Comparison of ENCODE assay signal across 20 cellular contexts in the genomic region with DNA sequence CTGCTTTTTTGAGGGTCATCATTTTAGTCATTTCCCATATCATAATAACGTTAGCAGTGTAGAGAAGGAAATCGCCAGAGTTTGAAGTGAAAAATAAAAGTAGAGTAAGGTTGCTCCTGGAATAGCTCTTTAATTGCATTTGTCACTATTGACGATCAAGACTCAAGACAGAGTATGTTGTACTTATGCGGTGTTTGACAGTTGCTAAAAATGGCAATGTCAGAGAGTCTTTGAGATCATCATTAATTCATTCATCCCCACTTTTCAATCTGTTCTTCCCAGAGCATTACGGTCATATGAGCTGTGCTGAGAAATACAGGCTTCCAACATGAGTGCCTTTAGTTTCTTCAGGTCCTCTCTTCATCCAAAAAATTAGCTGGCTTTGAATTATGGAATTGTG.
"Had no signal": no experiment of that assay in that cellular context is flagged by ENCODE, and none has a peak within 500 bp of the region (broad histone marks: within the 10 kb centered on the region; RNA-seq: fewer than 3 reads in every experiment).

No MANE protein-coding gene starts in this region.

- H3K4me3 ChIP-seq: coronary artery, dorsolateral prefrontal cortex, esophagus muscularis mucosa, gastrocnemius medialis, heart right ventricle, left lung, lower lobe of right lung, mucosa of descending colon had no signal

- H3K4me3 Mint-ChIP-seq: mesothelial cell of epicardium had no signal

- H3K27ac Mint-ChIP-seq: mesothelial cell of epicardium had no signal

- DNase-seq: dermis blood vessel endothelial cell; dorsolateral prefrontal cortex; effector CD4-positive, alpha-beta T cell; effector memory CD4-positive, alpha-beta T cell; foreskin keratinocyte; gastrocnemius medialis; glutamatergic neuron; heart right ventricle; hippocampal formation; left cardiac atrium; left lung; left ventricle myocardium superior; lower lobe of right lung; mucosa of descending colon had no signal

- H3K36me3 Mint-ChIP-seq: mesothelial cell of epicardium had no signal

- H3K27me3 ChIP-seq: esophagus muscularis mucosa, gastrocnemius medialis, left lung had no signal

- H3K9me3 ChIP-seq: esophagus muscularis mucosa, gastrocnemius medialis, heart right ventricle, left lung, lower lobe of right lung, mucosa of descending colon had no signal

- H3K4me1 Mint-ChIP-seq: mesothelial cell of epicardium had no signal

- H3K9me3 Mint-ChIP-seq: mesothelial cell of epicardium had no signal

- ATAC-seq: foreskin keratinocyte, gastrocnemius medialis, heart right ventricle, left lung, left ventricle myocardium superior, mucosa of descending colon had no signal

- H3K4me1 ChIP-seq: esophagus muscularis mucosa, foreskin keratinocyte, gastrocnemius medialis, heart right ventricle, left lung, lower lobe of right lung had no signal

- H3K36me3 ChIP-seq: esophagus muscularis mucosa, gastrocnemius medialis, heart right ventricle, left lung, lower lobe of right lung had no signal

- FAIRE-seq: endothelial cell of umbilical vein, islet of Langerhans, keratinocyte had no signal

- H3K27ac ChIP-seq: coronary artery, dorsolateral prefrontal cortex, esophagus muscularis mucosa, foreskin keratinocyte, gastrocnemius medialis, heart right ventricle, left lung, lower lobe of right lung had no signal
